ENCODE assay signal across 9 cellular contexts in the genomic region with DNA sequence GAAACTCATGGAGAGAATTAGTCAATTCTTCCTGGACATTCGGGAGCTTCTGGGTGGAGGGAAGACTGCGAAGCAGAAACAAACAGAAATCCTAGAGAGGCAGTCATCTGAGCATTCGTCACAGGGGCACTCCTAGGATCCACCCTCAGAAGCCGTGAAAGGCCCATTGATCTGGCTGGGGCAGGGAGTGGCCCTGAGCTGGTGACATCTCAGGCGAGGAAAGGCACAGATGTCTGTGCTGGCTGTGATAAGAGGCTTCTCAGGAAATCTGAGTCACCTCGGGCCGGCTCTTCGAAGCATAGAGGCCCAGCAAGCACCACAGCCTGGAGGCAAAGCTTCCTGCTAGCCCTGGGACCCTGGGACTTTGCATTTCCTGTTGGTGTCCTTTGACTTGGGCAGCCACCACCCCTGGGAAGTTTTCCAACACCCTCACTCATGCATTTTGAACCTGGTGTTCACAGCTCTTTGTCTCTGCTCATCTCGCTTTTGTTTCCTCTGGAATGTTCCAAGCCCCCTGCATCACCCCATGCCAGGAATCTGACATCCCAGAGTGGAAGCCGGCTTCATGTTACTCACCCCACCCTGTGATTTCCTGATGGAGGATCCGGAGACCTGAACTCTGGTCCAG. TPM values are rescaled to one million over a fixed set of nuclear protein-coding genes. Genes with fewer than 3 reads are reported as not detected.
A peak's percentile ranks its signal among the peaks of the same experiment; 100 is the strongest.
DNase-seq lines count a peak whose midpoint lies in the region; ATAC-seq and TF ChIP-seq lines count a peak whose summit lies in the region.
"Had no signal": no experiment of that assay in that cellular context is flagged by ENCODE, and none has a peak within 500 bp of the region (broad histone marks: within the 10 kb centered on the region; RNA-seq: fewer than 3 reads in every experiment).

No MANE protein-coding gene starts in this region.

- no peaks in the 10 kb centered on the region for H3K27me3 ChIP-seq in GM23338 (ENCODE audit: insufficient read depth)
- H3K27me3 ChIP-seq in osteoblast (ENCODE audit: insufficient read depth, low read length) = no peaks in the 10 kb centered on the region

- peaks cover 7% of the 10 kb centered on the region; the same call in 1 of the 2 replicates for H3F3A ChIP-seq in GM23338 (replicated peaks; ENCODE audit: low read depth)

- peaks cover 6% of the 10 kb centered on the region; the same call in 1 of the 3 replicates for H3K9me3 Mint-ChIP-seq in GM23338
- H3K9me3 Mint-ChIP-seq in progenitor cell of endocrine pancreas (ENCODE audit: low read depth) = no peaks in the 10 kb centered on the region

- H3K9me2 ChIP-seq in GM23338 (ENCODE audit: insufficient read depth) = no peaks in the 10 kb centered on the region

- peak overlapping the region; percentile 91 for H3K27ac Mint-ChIP-seq in GM23338
- H3K27ac Mint-ChIP-seq in progenitor cell of endocrine pancreas = no peak overlapping the region

- H3K27me3 Mint-ChIP-seq in GM23338 (ENCODE audit: insufficient read depth, low read depth, poor library complexity) (peaks cover 23% of the 10 kb centered on the region), progenitor cell of endocrine pancreas (no peaks in the 10 kb centered on the region)

- TF ChIP-seq CTCF in GM23338 (conservative IDR thresholded peaks at IDR 0.05; ENCODE audit: low read depth in 2 of 2) (no peak), osteoblast (IDR thresholded peaks at IDR 0.05; ENCODE audit: extremely low read depth, low read depth, low read length) (no peak), progenitor cell of endocrine pancreas (IDR thresholded peaks at IDR 0.05; ENCODE audit: unreplicated experiment) (no peak)

- H2AFZ ChIP-seq in GM23338 (no peak overlapping the region), osteoblast (ENCODE audit: low read length) (peak overlapping the region; percentile 13)

- no peaks in the 10 kb centered on the region for H3K9me3 ChIP-seq in osteoblast (ENCODE audit: low read depth, low read length)

- no peak overlapping the region; the same call in 2 of the 3 replicates for H3K4me3 Mint-ChIP-seq in GM23338
- no peak overlapping the region for H3K4me3 Mint-ChIP-seq in progenitor cell of endocrine pancreas (ENCODE audit: low read depth)

- peak overlapping the region; percentile 30; the same call in 1 of the 2 replicates for H3K4me3 ChIP-seq in GM23338
- H3K4me3 ChIP-seq in osteoblast (ENCODE audit: insufficient read depth, low read length) = no peak overlapping the region

- H3K27ac ChIP-seq in GM23338 (ENCODE audit: low read depth) = peak overlapping the region; percentile 98
- H3K27ac ChIP-seq in osteoblast (ENCODE audit: low read depth, low read length) = peak overlapping the region; percentile 69
- H3K27ac ChIP-seq: KMS-11 had no signal

- H3K36me3 Mint-ChIP-seq in GM23338 (ENCODE audit: low read depth) = peaks cover 58% of the 10 kb centered on the region
- H3K36me3 Mint-ChIP-seq in progenitor cell of endocrine pancreas (ENCODE audit: insufficient read depth) = peaks cover 28% of the 10 kb centered on the region

- H3K4me1 Mint-ChIP-seq in GM23338 = peaks cover 35% of the 10 kb centered on the region
- no peaks in the 10 kb centered on the region for H3K4me1 Mint-ChIP-seq in progenitor cell of endocrine pancreas (ENCODE audit: low read depth)

- H4K20me1 ChIP-seq in GM23338 (replicated peaks; ENCODE audit: insufficient read depth) (no peaks in the 10 kb centered on the region), osteoblast (ENCODE audit: insufficient read depth, low read length) (no peaks in the 10 kb centered on the region)

- H3K79me2 ChIP-seq in GM23338 (replicated peaks; ENCODE audit: insufficient read depth) = no peaks in the 10 kb centered on the region; the same call in 1 of the 2 replicates
- H3K79me2 ChIP-seq in osteoblast (ENCODE audit: insufficient read depth, low read length) = no peaks in the 10 kb centered on the region

- peak; percentile 84 for ATAC-seq in GM23338
- no peak for ATAC-seq in GM21360 (IDR thresholded peaks at IDR 0.05; ENCODE audit: unreplicated experiment)

- peaks cover 25% of the 10 kb centered on the region for H3K4me1 ChIP-seq in GM23338 (ENCODE audit: insufficient read depth)
- H3K4me1 ChIP-seq in osteoblast (ENCODE audit: insufficient read depth, low read length) = peaks cover 14% of the 10 kb centered on the region

- DNase-seq in GM23338 (ENCODE audit: low spot score) (peak; percentile 85), T1000 (lab: John Stamatoyannopoulos, UW) (peak; percentile 77), foreskin melanocyte (peak; percentile 90), osteoblast (ENCODE audit: insufficient read length, low spot score, missing footprints) (peak; percentile 87), NCI-H146 (lab: John Stamatoyannopoulos, UW) (no peak), progenitor cell of endocrine pancreas (ENCODE audit: low spot score, unreplicated experiment) (no peak), NCI-H69 (lab: John Stamatoyannopoulos, UW) (no peak)

- H3K4me2 ChIP-seq in GM23338 = peak overlapping the region; percentile 49
- peak overlapping the region; percentile 44 for H3K4me2 ChIP-seq in osteoblast (ENCODE audit: insufficient read depth, low read length)
- H3K4me2 ChIP-seq: KMS-11 had no signal

- peaks cover 6% of the 10 kb centered on the region; the same call in 1 of the 2 replicates for H3K36me3 ChIP-seq in GM23338 (ENCODE audit: insufficient read depth)
- H3K36me3 ChIP-seq in osteoblast (ENCODE audit: insufficient read depth, low read length) = peaks cover 1% of the 10 kb centered on the region

TF ChIP-seq in GM23338, 12 proteins besides CTCF, POLR2A, EP300 and RAD21:
- TF ChIP-seq ZNF331 (CRISPR knock-in tag; IDR thresholded peaks at IDR 0.05; ENCODE audit: low read depth) = no peak
- TF ChIP-seq, protein P1, sequence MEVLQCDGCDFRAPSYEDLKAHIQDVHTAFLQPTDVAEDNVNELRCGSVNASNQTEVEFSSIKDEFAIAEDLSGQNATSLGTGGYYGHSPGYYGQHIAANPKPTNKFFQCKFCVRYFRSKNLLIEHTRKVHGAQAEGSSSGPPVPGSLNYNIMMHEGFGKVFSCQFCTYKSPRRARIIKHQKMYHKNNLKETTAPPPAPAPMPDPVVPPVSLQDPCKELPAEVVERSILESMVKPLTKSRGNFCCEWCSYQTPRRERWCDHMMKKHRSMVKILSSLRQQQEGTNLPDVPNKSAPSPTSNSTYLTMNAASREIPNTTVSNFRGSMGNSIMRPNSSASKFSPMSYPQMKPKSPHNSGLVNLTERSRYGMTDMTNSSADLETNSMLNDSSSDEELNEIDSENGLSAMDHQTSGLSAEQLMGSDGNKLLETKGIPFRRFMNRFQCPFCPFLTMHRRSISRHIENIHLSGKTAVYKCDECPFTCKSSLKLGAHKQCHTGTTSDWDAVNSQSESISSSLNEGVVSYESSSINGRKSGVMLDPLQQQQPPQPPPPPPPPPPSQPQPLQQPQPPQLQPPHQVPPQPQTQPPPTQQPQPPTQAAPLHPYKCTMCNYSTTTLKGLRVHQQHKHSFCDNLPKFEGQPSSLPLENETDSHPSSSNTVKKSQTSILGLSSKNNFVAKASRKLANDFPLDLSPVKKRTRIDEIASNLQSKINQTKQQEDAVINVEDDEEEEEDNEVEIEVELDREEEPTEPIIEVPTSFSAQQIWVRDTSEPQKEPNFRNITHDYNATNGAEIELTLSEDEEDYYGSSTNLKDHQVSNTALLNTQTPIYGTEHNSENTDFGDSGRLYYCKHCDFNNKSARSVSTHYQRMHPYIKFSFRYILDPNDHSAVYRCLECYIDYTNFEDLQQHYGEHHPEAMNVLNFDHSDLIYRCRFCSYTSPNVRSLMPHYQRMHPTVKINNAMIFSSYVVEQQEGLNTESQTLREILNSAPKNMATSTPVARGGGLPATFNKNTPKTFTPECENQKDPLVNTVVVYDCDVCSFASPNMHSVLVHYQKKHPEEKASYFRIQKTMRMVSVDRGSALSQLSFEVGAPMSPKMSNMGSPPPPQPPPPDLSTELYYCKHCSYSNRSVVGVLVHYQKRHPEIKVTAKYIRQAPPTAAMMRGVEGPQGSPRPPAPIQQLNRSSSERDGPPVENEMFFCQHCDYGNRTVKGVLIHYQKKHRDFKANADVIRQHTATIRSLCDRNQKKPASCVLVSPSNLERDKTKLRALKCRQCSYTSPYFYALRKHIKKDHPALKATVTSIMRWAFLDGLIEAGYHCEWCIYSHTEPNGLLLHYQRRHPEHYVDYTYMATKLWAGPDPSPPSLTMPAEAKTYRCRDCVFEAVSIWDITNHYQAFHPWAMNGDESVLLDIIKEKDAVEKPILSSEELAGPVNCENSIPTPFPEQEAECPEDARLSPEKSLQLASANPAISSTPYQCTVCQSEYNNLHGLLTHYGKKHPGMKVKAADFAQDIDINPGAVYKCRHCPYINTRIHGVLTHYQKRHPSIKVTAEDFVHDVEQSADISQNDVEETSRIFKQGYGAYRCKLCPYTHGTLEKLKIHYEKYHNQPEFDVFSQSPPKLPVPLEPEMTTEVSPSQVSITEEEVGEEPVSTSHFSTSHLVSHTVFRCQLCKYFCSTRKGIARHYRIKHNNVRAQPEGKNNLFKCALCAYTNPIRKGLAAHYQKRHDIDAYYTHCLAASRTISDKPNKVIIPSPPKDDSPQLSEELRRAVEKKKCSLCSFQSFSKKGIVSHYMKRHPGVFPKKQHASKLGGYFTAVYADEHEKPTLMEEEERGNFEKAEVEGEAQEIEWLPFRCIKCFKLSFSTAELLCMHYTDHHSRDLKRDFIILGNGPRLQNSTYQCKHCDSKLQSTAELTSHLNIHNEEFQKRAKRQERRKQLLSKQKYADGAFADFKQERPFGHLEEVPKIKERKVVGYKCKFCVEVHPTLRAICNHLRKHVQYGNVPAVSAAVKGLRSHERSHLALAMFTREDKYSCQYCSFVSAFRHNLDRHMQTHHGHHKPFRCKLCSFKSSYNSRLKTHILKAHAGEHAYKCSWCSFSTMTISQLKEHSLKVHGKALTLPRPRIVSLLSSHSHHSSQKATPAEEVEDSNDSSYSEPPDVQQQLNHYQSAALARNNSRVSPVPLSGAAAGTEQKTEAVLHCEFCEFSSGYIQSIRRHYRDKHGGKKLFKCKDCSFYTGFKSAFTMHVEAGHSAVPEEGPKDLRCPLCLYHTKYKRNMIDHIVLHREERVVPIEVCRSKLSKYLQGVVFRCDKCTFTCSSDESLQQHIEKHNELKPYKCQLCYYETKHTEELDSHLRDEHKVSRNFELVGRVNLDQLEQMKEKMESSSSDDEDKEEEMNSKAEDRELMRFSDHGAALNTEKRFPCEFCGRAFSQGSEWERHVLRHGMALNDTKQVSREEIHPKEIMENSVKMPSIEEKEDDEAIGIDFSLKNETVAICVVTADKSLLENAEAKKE (CRISPR knock-in tag; IDR thresholded peaks at IDR 0.05) = 0 out of 2 replicates have a peak, but pooled peaks have one; percentile 1
TF ChIP-seq in GM23338: peak in this region for 1.

RNA-seq across cellular contexts. Expression of a gene that starts 23.3 kb away (rescaled TPM):
- total RNA-seq in GM23338 (2014; rRNA removed; shearing (Covaris generic)) = 8.7 and 13.0 TPM in 2 replicates
- 6.5 TPM in 2 replicates for polyA plus RNA-seq in GM23338 (2016; fragmentation: Nextera tagmentation; extraction: Ambion mirVana)
- 2.7 and 3.3 TPM in 2 replicates for total RNA-seq in osteoblast
- 17.6 and 27.0 TPM in 2 replicates for total RNA-seq in progenitor cell of endocrine pancreas

Comparison
In these comparisons a context has a peak if more than half of its experiments do, and no peak if none do; other contexts are left out.
1. DNase-seq: peak in GM23338 (single experiment), T1000 (single experiment), foreskin melanocyte (single experiment) and osteoblast (single experiment); none in NCI-H146 (single experiment), progenitor cell of endocrine pancreas (single experiment) and NCI-H69 (single experiment).